In the genomic region with DNA sequence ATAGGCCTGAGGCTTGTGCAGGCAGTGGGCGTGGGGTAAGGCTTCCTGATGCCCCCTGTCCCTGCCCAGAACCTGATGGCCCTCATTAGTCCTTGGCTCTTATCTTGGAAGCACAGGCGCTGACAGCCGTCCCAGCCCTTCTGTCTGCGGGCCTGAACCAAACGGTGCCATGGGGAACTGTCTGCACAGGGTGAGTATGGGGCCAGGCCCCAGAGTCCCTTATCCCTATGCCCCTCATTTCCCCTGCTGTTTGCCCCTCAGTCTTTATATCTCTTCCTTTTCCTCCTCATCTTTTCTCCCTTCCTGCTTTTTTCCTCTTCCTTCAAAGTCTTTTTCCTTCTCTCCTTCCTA, we compare ENCODE assay signal across 19 cellular contexts. TPM values are rescaled to one million over a fixed set of nuclear protein-coding genes. Genes with fewer than 3 reads are reported as not detected.
DNase-seq lines count a peak whose midpoint lies in the region; ATAC-seq and TF ChIP-seq lines count a peak whose summit lies in the region.
"Had no signal": no experiment of that assay in that cellular context is flagged by ENCODE, and none has a peak within 500 bp of the region (broad histone marks: within the 10 kb centered on the region; RNA-seq: fewer than 3 reads in every experiment).

A gene with protein sequence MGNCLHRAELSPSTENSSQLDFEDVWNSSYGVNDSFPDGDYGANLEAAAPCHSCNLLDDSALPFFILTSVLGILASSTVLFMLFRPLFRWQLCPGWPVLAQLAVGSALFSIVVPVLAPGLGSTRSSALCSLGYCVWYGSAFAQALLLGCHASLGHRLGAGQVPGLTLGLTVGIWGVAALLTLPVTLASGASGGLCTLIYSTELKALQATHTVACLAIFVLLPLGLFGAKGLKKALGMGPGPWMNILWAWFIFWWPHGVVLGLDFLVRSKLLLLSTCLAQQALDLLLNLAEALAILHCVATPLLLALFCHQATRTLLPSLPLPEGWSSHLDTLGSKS (plus strand): TSS at position 85 of the 351 bp plus-strand sequence. CDS start 85 bp downstream, at position 170.

- no peak within 1 kb of the TSS for H3K27ac ChIP-seq in prostate gland
- H3K27ac ChIP-seq in uterus: peak within 1 kb of the TSS; percentile 18 to 27
- H3K27ac ChIP-seq in SJCRH30: no peak within 1 kb of the TSS
- H3K27ac ChIP-seq: foreskin keratinocyte had no signal

- peak within 1 kb of the TSS; percentile 37 for H3K27ac Mint-ChIP-seq in activated naive CD8-positive, alpha-beta T cell treated with anti-CD3 and anti-CD28 coated beads, Interleukin-2, amount 10 ng/mL, durations not matched to agents 7 days and 5 days
- no peak within 1 kb of the TSS for H3K27ac Mint-ChIP-seq in activated naive CD8-positive, alpha-beta T cell treated with anti-CD3 and anti-CD28 coated beads, Interleukin-2, amount 50 U/mL, for 24 hours
- H3K27ac Mint-ChIP-seq in glutamatergic neuron (ENCODE audit: unreplicated experiment): peak within 1 kb of the TSS; percentile 49
- H3K27ac Mint-ChIP-seq: activated CD4-positive, alpha-beta T cell treated with anti-CD3 and anti-CD28 coated beads, Interleukin-2, amount 10 ng/mL, durations not matched to agents 7 days and 5 days; progenitor cell of endocrine pancreas had no signal

- ATAC-seq in activated naive CD8-positive, alpha-beta T cell treated with anti-CD3 and anti-CD28 coated beads, Interleukin-2, amount 10 ng/mL, durations not matched to agents 7 days and 5 days (ENCODE audit: low read depth): no peak
- no peak for ATAC-seq in activated naive CD8-positive, alpha-beta T cell treated with anti-CD3 and anti-CD28 coated beads, Interleukin-2, amount 50 U/mL, for 24 hours
- ATAC-seq in GM18867 (IDR thresholded peaks at IDR 0.05; ENCODE audit: unreplicated experiment): no peak
- ATAC-seq: activated T-cell treated with anti-CD3 and anti-CD28 coated beads, Interleukin-2, amount 50 U/mL, for 4 hours; foreskin keratinocyte; Panc1 had no signal

- H3K36me3 Mint-ChIP-seq in activated naive CD8-positive, alpha-beta T cell treated with anti-CD3 and anti-CD28 coated beads, Interleukin-2, amount 10 ng/mL, durations not matched to agents 7 days and 5 days: no peaks in the 10 kb centered on the region
- no peaks in the 10 kb centered on the region for H3K36me3 Mint-ChIP-seq in activated naive CD8-positive, alpha-beta T cell treated with anti-CD3 and anti-CD28 coated beads, Interleukin-2, amount 50 U/mL, for 24 hours (ENCODE audit: low read depth)
- H3K36me3 Mint-ChIP-seq in glutamatergic neuron (ENCODE audit: unreplicated experiment): peaks cover 9% of the 10 kb centered on the region
- H3K36me3 Mint-ChIP-seq: CD14-positive monocyte had no signal

- H3K27me3 ChIP-seq in prostate gland (replicated peaks; ENCODE audit: insufficient read depth) (peaks cover 7% of the 10 kb centered on the region), uterus (no peaks in the 10 kb centered on the region), SJCRH30 (no peaks in the 10 kb centered on the region)

- H3K4me1 Mint-ChIP-seq in activated naive CD8-positive, alpha-beta T cell treated with anti-CD3 and anti-CD28 coated beads, Interleukin-2, amount 10 ng/mL, durations not matched to agents 7 days and 5 days: peaks cover 6% of the 10 kb centered on the region
- peaks cover 41% of the 10 kb centered on the region for H3K4me1 Mint-ChIP-seq in activated naive CD8-positive, alpha-beta T cell treated with anti-CD3 and anti-CD28 coated beads, Interleukin-2, amount 50 U/mL, for 24 hours
- H3K4me1 Mint-ChIP-seq in glutamatergic neuron (ENCODE audit: low read depth, unreplicated experiment): peaks cover 44% of the 10 kb centered on the region
- H3K4me1 Mint-ChIP-seq: activated CD4-positive, alpha-beta T cell treated with anti-CD3 and anti-CD28 coated beads, Interleukin-2, amount 10 ng/mL, durations not matched to agents 7 days and 5 days had no signal

- TF ChIP-seq POLR2A in prostate gland (IDR thresholded peaks at IDR 0.05) (no peak), uterus (IDR thresholded peaks at IDR 0.05) (no peak)

- H3K9me3 ChIP-seq in prostate gland (no peaks in the 10 kb centered on the region), uterus (no peaks in the 10 kb centered on the region), SJCRH30 (replicated peaks) (no peaks in the 10 kb centered on the region)

- no peak within 1 kb of the TSS for H3K4me3 Mint-ChIP-seq in activated naive CD8-positive, alpha-beta T cell treated with anti-CD3 and anti-CD28 coated beads, Interleukin-2, amount 10 ng/mL, durations not matched to agents 7 days and 5 days
- H3K4me3 Mint-ChIP-seq in activated naive CD8-positive, alpha-beta T cell treated with anti-CD3 and anti-CD28 coated beads, Interleukin-2, amount 50 U/mL, for 24 hours: no peak within 1 kb of the TSS
- no peak within 1 kb of the TSS for H3K4me3 Mint-ChIP-seq in glutamatergic neuron (ENCODE audit: unreplicated experiment)
- H3K4me3 Mint-ChIP-seq: activated CD4-positive, alpha-beta T cell treated with anti-CD3 and anti-CD28 coated beads, Interleukin-2, amount 10 ng/mL, durations not matched to agents 7 days and 5 days; activated T-cell treated with anti-CD3 and anti-CD28 coated beads, Interleukin-2, amount 50 U/mL, for 4 hours; CD14-positive monocyte had no signal

- TF ChIP-seq CTCF in glutamatergic neuron (IDR thresholded peaks at IDR 0.05; ENCODE audit: partially characterized antibody, unreplicated experiment) (no peak), prostate gland (IDR thresholded peaks at IDR 0.05) (no peak), uterus (IDR thresholded peaks at IDR 0.05) (no peak)

- POLR2A ChIA-PET in activated naive CD8-positive, alpha-beta T cell treated with anti-CD3 and anti-CD28 coated beads, Interleukin-2, amount 10 ng/mL, durations not matched to agents 7 days and 5 days (lab: Charles Lee): no interaction called here

- intact Hi-C loops in prostate gland (cut with DNase I) (no loop called here), uterus (cut with DNase I; ENCODE audit: low total_unique reads) (no loop called here)

- 47% methylated on average over 5 of the region's 5 CpGs for WGBS in prostate gland

- H3K4me3 ChIP-seq in prostate gland: no peak within 1 kb of the TSS
- peak within 1 kb of the TSS in 1 of 2 donors; percentile 12 for H3K4me3 ChIP-seq in uterus
- no peak within 1 kb of the TSS for H3K4me3 ChIP-seq in SJCRH30

- no peaks in the 10 kb centered on the region for H3K36me3 ChIP-seq in prostate gland
- H3K36me3 ChIP-seq in uterus: no peaks in the 10 kb centered on the region
- no peaks in the 10 kb centered on the region for H3K36me3 ChIP-seq in SJCRH30

- H3K27me3 Mint-ChIP-seq in activated naive CD8-positive, alpha-beta T cell treated with anti-CD3 and anti-CD28 coated beads, Interleukin-2, amount 10 ng/mL, durations not matched to agents 7 days and 5 days: peaks cover 35% of the 10 kb centered on the region
- H3K27me3 Mint-ChIP-seq in activated naive CD8-positive, alpha-beta T cell treated with anti-CD3 and anti-CD28 coated beads, Interleukin-2, amount 50 U/mL, for 24 hours: peaks cover 52% of the 10 kb centered on the region
- H3K27me3 Mint-ChIP-seq in glutamatergic neuron (ENCODE audit: unreplicated experiment): peaks cover 21% of the 10 kb centered on the region

- H3K4me1 ChIP-seq in prostate gland (replicated peaks) (no peaks in the 10 kb centered on the region), uterus (no peaks in the 10 kb centered on the region), SJCRH30 (no peaks in the 10 kb centered on the region)
- H3K4me1 ChIP-seq: foreskin keratinocyte had no signal

- no peak for DNase-seq in activated naive CD8-positive, alpha-beta T cell treated with anti-CD3 and anti-CD28 coated beads, Interleukin-2, amount 10 ng/mL, durations not matched to agents 7 days and 5 days
- DNase-seq in activated naive CD8-positive, alpha-beta T cell treated with anti-CD3 and anti-CD28 coated beads, Interleukin-2, amount 50 U/mL, for 24 hours: no peak
- DNase-seq in glutamatergic neuron (no peak), prostate gland (ENCODE audit: low spot score) (no peak), uterus (peak in 1 of 2 donors; percentile 36), epidermal melanocyte (ENCODE audit: insufficient read length, low spot score) (no peak), SJCRH30 (no peak)
- DNase-seq: activated CD4-positive, alpha-beta T cell treated with anti-CD3 and anti-CD28 coated beads, Interleukin-2, amount 10 ng/mL, durations not matched to agents 7 days and 5 days; activated T-cell treated with anti-CD3 and anti-CD28 coated beads, Interleukin-2, amount 50 U/mL, for 4 hours; foreskin keratinocyte; NCI-H1436 treated with DMSO at 0.1 percent for 48 hours; stimulated activated CD4-positive, alpha-beta T cell treated with anti-CD3 and anti-CD28 coated beads, Interleukin-1b, Interleukin-23, amount 100 ng/mL, for 48 hours; T-helper 2 cell had no signal

- H3K9me3 Mint-ChIP-seq in activated naive CD8-positive, alpha-beta T cell treated with anti-CD3 and anti-CD28 coated beads, Interleukin-2, amount 10 ng/mL, durations not matched to agents 7 days and 5 days: no peaks in the 10 kb centered on the region
- no peaks in the 10 kb centered on the region for H3K9me3 Mint-ChIP-seq in activated naive CD8-positive, alpha-beta T cell treated with anti-CD3 and anti-CD28 coated beads, Interleukin-2, amount 50 U/mL, for 24 hours
- peaks cover 18% of the 10 kb centered on the region for H3K9me3 Mint-ChIP-seq in glutamatergic neuron (ENCODE audit: unreplicated experiment)
- H3K9me3 Mint-ChIP-seq: activated CD4-positive, alpha-beta T cell treated with anti-CD3 and anti-CD28 coated beads, Interleukin-2, amount 10 ng/mL, durations not matched to agents 7 days and 5 days; activated T-cell treated with anti-CD3 and anti-CD28 coated beads, Interleukin-2, amount 50 U/mL, for 4 hours had no signal

RNA-seq across cellular contexts. Expression of the gene that starts here (rescaled TPM):
- not detected for total RNA-seq in activated naive CD8-positive, alpha-beta T cell treated with anti-CD3 and anti-CD28 coated beads, Interleukin-2, amount 10 ng/mL, durations not matched to agents 7 days and 5 days
- total RNA-seq in glutamatergic neuron (ENCODE audit: unreplicated experiment): 13.5 TPM
- 10 to 100 TPM; 46.8 to 60.4 TPM for total RNA-seq in prostate gland
- 100 to 1,000 TPM in 3 of 4 donors, 10 to 100 TPM in 1; 10.4 to 478 (median 192) TPM for total RNA-seq in uterus
- not detected in 2 replicates for total RNA-seq in SJCRH30 (2014; rRNA removed; shearing (Covaris generic))
- total RNA-seq: A172; activated CD4-positive, alpha-beta T cell treated with anti-CD3 and anti-CD28 coated beads, Interleukin-2, amount 10 ng/mL, durations not matched to agents 7 days and 5 days; foreskin keratinocyte; NCI-H460 had no signal

Comparison
In these comparisons a context has a peak if more than half of its experiments do, and no peak if none do; other contexts are left out.
1. RNA of the gene that starts here (total RNA-seq): 10.4 to 478 TPM in uterus, 46.8 to 60.4 TPM in prostate gland and 13.5 TPM in glutamatergic neuron (single experiment); not detected in activated naive CD8-positive, alpha-beta T cell treated with anti-CD3 and anti-CD28 coated beads, Interleukin-2, amount 10 ng/mL, durations not matched to agents 7 days and 5 days and not detected in SJCRH30; every median in the first group is over 10 times any median in the second.
2. H3K27ac ChIP-seq: peak in uterus (2 of 2); none in prostate gland (0 of 2) and SJCRH30 (single experiment).